In genomic region chr6:14270142-14270893, GRCh38 we compare ENCODE assay signal across 19 cellular contexts.
DNase-seq lines count a peak whose midpoint lies in the region; ATAC-seq, FAIRE-seq and TF ChIP-seq lines count a peak whose summit lies in the region.
"Had no signal": no experiment of that assay in that cellular context is flagged by ENCODE, and none has a peak within 500 bp of the region (broad histone marks: within the 10 kb centered on the region; RNA-seq: fewer than 3 reads in every experiment).

No MANE protein-coding gene starts in this region.

- H3K27me3 ChIP-seq in CD8-positive, alpha-beta T cell (ENCODE audit: insufficient read depth, low read length): no peaks in the 10 kb centered on the region
- H3K27me3 ChIP-seq in keratinocyte (ENCODE audit: control insufficient read depth, extremely low read depth, insufficient read depth, low read length): no peaks in the 10 kb centered on the region
- H3K27me3 ChIP-seq: SJSA1 had no signal

- no peak for TF ChIP-seq EP300 in A549 (IDR thresholded peaks at IDR 0.05)

- no peak for ATAC-seq in A549
- ATAC-seq in CD8-positive, alpha-beta T cell: no peak
- ATAC-seq in activated B cell treated with CpG ODN at 0.5 μM for 24 hours (ENCODE audit: low read depth): no peak
- ATAC-seq: WTC11 had no signal

- no peaks in the 10 kb centered on the region for H3K36me3 Mint-ChIP-seq in CD8-positive, alpha-beta T cell
- H3K36me3 Mint-ChIP-seq in activated B cell treated with CpG ODN at 0.5 μM for 24 hours (ENCODE audit: low read depth): peaks cover 8% of the 10 kb centered on the region
- H3K36me3 Mint-ChIP-seq: type B pancreatic cell had no signal

- TF ChIP-seq POLR2A in A549 (IDR thresholded peaks at IDR 0.05; ENCODE audit: low read length): no peak

- H3K9me3 Mint-ChIP-seq in CD8-positive, alpha-beta T cell: no peaks in the 10 kb centered on the region
- peaks cover 5% of the 10 kb centered on the region for H3K9me3 Mint-ChIP-seq in activated B cell treated with CpG ODN at 0.5 μM for 24 hours
- H3K9me3 Mint-ChIP-seq: central memory CD8-positive, alpha-beta T cell had no signal

- H3K27ac ChIP-seq in A549 (peak overlapping the region; percentile 67 to 86), keratinocyte (ENCODE audit: control insufficient read depth, insufficient read depth, low read length) (peak overlapping the region; percentile 97), coronary artery (no peak overlapping the region)
- no peak overlapping the region for H3K27ac ChIP-seq in CD8-positive, alpha-beta T cell (ENCODE audit: low read depth, low read length)
- H3K27ac ChIP-seq: left ventricle myocardium inferior, SJSA1 had no signal

- H3K27me3 Mint-ChIP-seq in CD8-positive, alpha-beta T cell (ENCODE audit: low read depth): no peaks in the 10 kb centered on the region
- H3K27me3 Mint-ChIP-seq in activated B cell treated with CpG ODN at 0.5 μM for 24 hours: no peaks in the 10 kb centered on the region
- H3K27me3 Mint-ChIP-seq: central memory CD8-positive, alpha-beta T cell; type B pancreatic cell had no signal

- DNase-seq in A549 (ENCODE audit: low read depth in 1 of 2, low spot score in 1 of 2) (no peak), activated B cell treated with CpG ODN at 0.5 μM for 24 hours (no peak), keratinocyte (ENCODE audit: low read depth, low spot score) (no peak), cerebellar nuclear complex (lab: John Stamatoyannopoulos, UW) (no peak), GF-D8 (lab: John Stamatoyannopoulos, UW) (no peak), coronary artery (ENCODE audit: low spot score) (no peak), AG20443 (ENCODE audit: low spot score) (no peak)
- no peak for DNase-seq in CD8-positive, alpha-beta T cell
- DNase-seq: amygdala, Caco-2, head of caudate nucleus, left ventricle myocardium inferior, NCI-H1105 treated with DMSO at 0.1 percent for 48 hours, NCI-H526 treated with DMSO at 0.1 percent for 48 hours had no signal

- peak overlapping the region; percentile 16 for H3K27ac Mint-ChIP-seq in CD8-positive, alpha-beta T cell
- peak overlapping the region; percentile 41 for H3K27ac Mint-ChIP-seq in activated B cell treated with CpG ODN at 0.5 μM for 24 hours
- H3K27ac Mint-ChIP-seq: type B pancreatic cell, WTC11 had no signal

- POLR2A ChIA-PET in A549 (lab: Yijun Ruan, JAX) (interaction anchor here (0.6 to 0.8 kb wide), 5 partner anchors 15 to 912 kb away, joined by 3 to 5 read pairs (median 3); no protein-coding TSS in a partner anchor), activated B cell treated with CpG ODN at 0.5 μM for 24 hours (lab: Charles Lee) (interaction anchor here (0.9 to 1.7 kb wide), 2 partner anchors 15 to 48 kb away, joined by 4 to 6 read pairs; no protein-coding TSS in a partner anchor)
- POLR2A ChIA-PET in CD8-positive, alpha-beta T cell (lab: Charles Lee): interaction anchor here (0.5 to 0.6 kb wide), 2 partner anchors 47 to 979 kb away, joined by 3 read pairs; no protein-coding TSS in a partner anchor

- H3K4me2 ChIP-seq in A549 (peak overlapping the region; percentile 11), keratinocyte (ENCODE audit: control insufficient read depth, extremely low read depth, insufficient read depth, low read depth, low read length) (peak overlapping the region; percentile 14)

- H3K79me2 ChIP-seq in keratinocyte (ENCODE audit: control insufficient read depth, insufficient read depth, low read length): no peaks in the 10 kb centered on the region

- TF ChIP-seq CTCF in A549 (IDR thresholded peaks at IDR 0.05) (no peak), activated B cell treated with CpG ODN at 0.5 μM for 24 hours (IDR thresholded peaks at IDR 0.05) (no peak), keratinocyte (optimal IDR thresholded peaks at IDR 0.05 in 1 of 3, IDR thresholded peaks at IDR 0.05 in 1 of 3, conservative IDR thresholded peaks at IDR 0.05 in 1 of 3; ENCODE audit: extremely low read depth in 1 of 3, insufficient read depth in 2 of 3, low read length in 3 of 3) (no peak), coronary artery (IDR thresholded peaks at IDR 0.05) (no peak)
- TF ChIP-seq CTCF in CD8-positive, alpha-beta T cell (IDR thresholded peaks at IDR 0.05): no peak

- H4K20me1 ChIP-seq in keratinocyte (ENCODE audit: control insufficient read depth, extremely low read depth, insufficient read depth, low read length): no peaks in the 10 kb centered on the region

- intact Hi-C loops in CD8-positive, alpha-beta T cell (cut with DNase I, micrococcal nuclease): loop anchor here in 1 of 2 experiments (10.0 kb wide), 1 partner anchor 974 kb away; the partner anchor contains the start of gene JARID2
- intact Hi-C loops in activated B cell treated with CpG ODN at 0.5 μM for 24 hours (cut with micrococcal nuclease): no loop called here

- H3K4me3 ChIP-seq in A549: no peak overlapping the region
- no peak overlapping the region for H3K4me3 ChIP-seq in CD8-positive, alpha-beta T cell (ENCODE audit: low read depth, low read length)
- H3K4me3 ChIP-seq in keratinocyte (ENCODE audit: control insufficient read depth in 2 of 3, extremely low read depth in 1 of 3, insufficient read depth in 2 of 3, low read depth in 1 of 3, low read length in 3 of 3): no peak overlapping the region
- no peak overlapping the region for H3K4me3 ChIP-seq in coronary artery
- H3K4me3 ChIP-seq: left ventricle myocardium inferior, mucosa of descending colon, SJSA1 had no signal

- no peaks in the 10 kb centered on the region for H3K9me1 ChIP-seq in keratinocyte (ENCODE audit: control insufficient read depth, extremely low read depth, insufficient read depth, low read length)

- no peak overlapping the region for H3K4me3 Mint-ChIP-seq in CD8-positive, alpha-beta T cell
- H3K4me3 Mint-ChIP-seq in activated B cell treated with CpG ODN at 0.5 μM for 24 hours: no peak overlapping the region
- H3K4me3 Mint-ChIP-seq: central memory CD8-positive, alpha-beta T cell; type B pancreatic cell; WTC11 had no signal

- H2AFZ ChIP-seq in keratinocyte (ENCODE audit: control insufficient read depth, low read length): peak overlapping the region; percentile 1

- 77% methylated on average over 5 of the region's 5 CpGs for WGBS in A549 (ENCODE audit: missing lambda C conversion rate)

- peaks cover 38% of the 10 kb centered on the region for H3K4me1 Mint-ChIP-seq in CD8-positive, alpha-beta T cell (ENCODE audit: low read depth)
- peaks cover 92% of the 10 kb centered on the region for H3K4me1 Mint-ChIP-seq in activated B cell treated with CpG ODN at 0.5 μM for 24 hours

- dilution Hi-C loops in keratinocyte (cut with MboI; ENCODE audit: extremely low pct_ligation_motif_present, low sequenced_read_pairs): no loop called here

- TF ChIP-seq RAD21 in A549 (conservative IDR thresholded peaks at IDR 0.05 in 1 of 2, IDR thresholded peaks at IDR 0.05 in 1 of 2): no peak

- CTCF ChIA-PET in A549 (lab: Yijun Ruan, JAX): interaction anchor here (1.9 kb wide), 1 partner anchor 440 kb away, joined by 3 read pairs; no protein-coding TSS in a partner anchor
- CTCF ChIA-PET in CD8-positive, alpha-beta T cell (lab: Charles Lee): interaction anchor here (1.0 kb wide), 1 partner anchor 8 kb away, joined by 3 read pairs; no protein-coding TSS in a partner anchor
- CTCF ChIA-PET in activated B cell treated with CpG ODN at 0.5 μM for 24 hours (lab: Charles Lee): no interaction called here

- no peaks in the 10 kb centered on the region for H3K36me3 ChIP-seq in CD8-positive, alpha-beta T cell (ENCODE audit: insufficient read depth, low read length)
- no peaks in the 10 kb centered on the region for H3K36me3 ChIP-seq in keratinocyte (ENCODE audit: control insufficient read depth in 2 of 2, extremely low read depth in 1 of 2, insufficient read depth in 2 of 2, low read length in 2 of 2)
- H3K36me3 ChIP-seq: left ventricle myocardium inferior, SJSA1 had no signal

- peaks cover 17% of the 10 kb centered on the region for H3K4me1 ChIP-seq in A549
- H3K4me1 ChIP-seq in CD8-positive, alpha-beta T cell (ENCODE audit: insufficient read depth, low read length): peaks cover 34% of the 10 kb centered on the region
- H3K4me1 ChIP-seq in keratinocyte (ENCODE audit: control insufficient read depth, extremely low read depth, insufficient read depth, low read length): peaks cover 40% of the 10 kb centered on the region
- H3K4me1 ChIP-seq: Caco-2, SJSA1 had no signal

- H3K9me3 ChIP-seq in A549: peaks cover 21% of the 10 kb centered on the region
- no peaks in the 10 kb centered on the region for H3K9me3 ChIP-seq in CD8-positive, alpha-beta T cell (ENCODE audit: low read length)
- H3K9me3 ChIP-seq in keratinocyte (ENCODE audit: control insufficient read depth, low read depth, low read length): peaks cover 11% of the 10 kb centered on the region
- H3K9me3 ChIP-seq: left ventricle myocardium inferior, mucosa of descending colon had no signal

- peak overlapping the region; percentile 49 for H3K9ac ChIP-seq in keratinocyte (ENCODE audit: control insufficient read depth, extremely low read depth, insufficient read depth, low read length)

- FAIRE-seq in A549 (lab: Jason Lieb, UNC) (no peak), keratinocyte (lab: Jason Lieb, UNC) (no peak)

TF ChIP-seq in A549, 52 proteins besides CTCF, POLR2A, EP300 and RAD21:
- TF ChIP-seq MAZ (IDR thresholded peaks at IDR 0.05; ENCODE audit: borderline replicate concordance, low read depth, low read length) (no peak), PBX3 (IDR thresholded peaks at IDR 0.05) (no peak), EHMT2 (IDR thresholded peaks at IDR 0.05; ENCODE audit: low read depth) (no peak), ELK1 (IDR thresholded peaks at IDR 0.05; ENCODE audit: low read depth, low read length) (no peak), HEYL (CRISPR knock-in tag; IDR thresholded peaks at IDR 0.05) (no peak)

Comparison
In these comparisons a context has a peak if more than half of its experiments do, and no peak if none do; other contexts are left out.
1. H3K27ac ChIP-seq: peak in A549 (2 of 2) and keratinocyte (single experiment); none in CD8-positive, alpha-beta T cell (single experiment) and coronary artery (0 of 2).